17 cellular contexts compared by ENCODE assay signal in the genomic region with DNA sequence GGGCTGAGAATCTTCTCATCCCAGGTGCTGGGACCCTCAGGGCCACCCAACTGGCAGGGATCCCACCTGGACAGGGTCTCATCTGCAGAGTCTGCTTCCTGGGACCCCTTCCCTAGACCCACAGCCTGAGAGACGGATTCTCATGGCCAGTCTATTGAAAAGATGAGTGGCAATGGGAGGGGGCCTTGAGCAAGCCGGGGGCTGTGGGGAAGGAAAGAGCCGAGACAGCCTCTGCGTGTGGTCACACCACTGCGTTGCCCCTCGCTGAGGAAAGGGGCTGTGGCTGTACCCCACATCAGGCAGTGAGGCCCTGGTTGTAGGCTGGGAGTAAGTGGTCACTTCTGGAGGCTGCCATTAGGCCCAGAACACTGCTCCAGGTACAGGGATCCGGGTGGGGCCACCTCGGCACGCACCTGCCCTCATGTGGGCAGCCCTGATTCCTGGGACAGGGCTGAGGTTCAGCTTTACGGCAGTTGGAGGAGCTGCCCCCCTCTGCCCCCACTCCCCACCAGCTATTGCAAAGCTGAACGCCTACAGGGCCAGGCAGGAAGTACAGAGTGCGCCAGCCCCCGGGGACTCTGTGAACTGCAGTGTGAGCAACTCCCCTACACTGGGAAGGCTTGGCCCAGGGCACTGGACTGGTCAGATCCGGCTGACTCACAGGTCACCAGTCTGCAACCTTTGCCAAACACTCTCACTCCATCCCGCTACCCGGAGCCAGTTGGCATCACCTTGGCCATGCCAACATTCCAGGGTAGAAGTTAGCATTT.
DNase-seq lines count a peak whose midpoint lies in the region; FAIRE-seq and TF ChIP-seq lines count a peak whose summit lies in the region.
"Had no signal": no experiment of that assay in that cellular context is flagged by ENCODE, and none has a peak within 500 bp of the region (broad histone marks: within the 10 kb centered on the region; RNA-seq: fewer than 3 reads in every experiment).

No MANE protein-coding gene starts in this region.

- intact Hi-C loops in Caco-2 (cut with micrococcal nuclease; ENCODE audit: unreplicated experiment), result loop anchor here (1.0 kb wide), 1 partner anchor 48 kb away; no protein-coding TSS in a partner anchor
- intact Hi-C loops in posterior vena cava (cut with DNase I), result no loop called here
- intact Hi-C loops in esophagus squamous epithelium (cut with DNase I), result no loop called here

- no peak overlapping the region for H3K4me3 Mint-ChIP-seq in Caco-2 (ENCODE audit: unreplicated experiment)
- H3K4me3 Mint-ChIP-seq: activated CD8-positive, alpha-beta T cell treated with anti-CD3 and anti-CD28 coated beads, Interleukin-2, amount 10 ng/mL, durations not matched to agents 7 days and 5 days; activated naive CD8-positive, alpha-beta T cell had no signal

- H3K4me1 Mint-ChIP-seq in Caco-2 (ENCODE audit: low read depth, unreplicated experiment), result peaks cover 40% of the 10 kb centered on the region

- H3K27me3 ChIP-seq in Caco-2 (replicated peaks; ENCODE audit: control insufficient read depth, insufficient read depth, low read length), result no peaks in the 10 kb centered on the region
- peaks cover 12% of the 10 kb centered on the region; the same call in 1 of the 2 replicates for H3K27me3 ChIP-seq in OCI-LY1 (ENCODE audit: insufficient read depth, low read length)
- peaks cover 0 to 8% (median 0%) of the 10 kb centered on the region in 4 donors for H3K27me3 ChIP-seq in esophagus squamous epithelium
- H3K27me3 ChIP-seq: hepatocyte had no signal

- no peak overlapping the region for H3K4me2 ChIP-seq in OCI-LY1 (ENCODE audit: low read length)
- H3K4me2 ChIP-seq: hepatocyte had no signal

- POLR2A ChIA-PET in Caco-2 (lab: Charles Lee), result no interaction called here

- H3K27ac Mint-ChIP-seq in Caco-2 (ENCODE audit: unreplicated experiment), result peak overlapping the region; percentile 60
- H3K27ac Mint-ChIP-seq: activated CD8-positive, alpha-beta T cell treated with anti-CD3 and anti-CD28 coated beads, Interleukin-2, amount 10 ng/mL, durations not matched to agents 7 days and 5 days; activated naive CD8-positive, alpha-beta T cell had no signal

- peaks cover 7% of the 10 kb centered on the region for H3K36me3 Mint-ChIP-seq in Caco-2 (ENCODE audit: insufficient read depth, unreplicated experiment)
- H3K36me3 Mint-ChIP-seq: activated naive CD8-positive, alpha-beta T cell had no signal

- H3K9me3 ChIP-seq in Caco-2 (no peaks in the 10 kb centered on the region), OCI-LY1 (ENCODE audit: low read length) (no peaks in the 10 kb centered on the region), esophagus squamous epithelium (no peaks in the 10 kb centered on the region)

- 63 to 72% methylated on average over 7 to 10 of the region's 16 CpGs for WGBS in esophagus squamous epithelium, 2 donors

- H3K27ac ChIP-seq in OCI-LY1 (ENCODE audit: low read depth, low read length, poor library complexity, severe bottlenecking) (no peak overlapping the region), esophagus squamous epithelium (no peak overlapping the region)
- H3K27ac ChIP-seq: C4-2B, hepatocyte had no signal

- peaks cover 34% of the 10 kb centered on the region for H3K4me1 ChIP-seq in Caco-2
- H3K4me1 ChIP-seq in OCI-LY1 (ENCODE audit: insufficient read depth, low read length, severe bottlenecking), result no peaks in the 10 kb centered on the region
- peaks cover 15 to 45% (median 17%) of the 10 kb centered on the region in 3 donors for H3K4me1 ChIP-seq in esophagus squamous epithelium

- no peaks in the 10 kb centered on the region for H3K36me3 ChIP-seq in Caco-2 (ENCODE audit: control insufficient read depth, insufficient read depth, low read length)
- no peaks in the 10 kb centered on the region for H3K36me3 ChIP-seq in OCI-LY1 (ENCODE audit: insufficient read depth, low read length)
- H3K36me3 ChIP-seq in esophagus squamous epithelium, result no peaks in the 10 kb centered on the region

- H3K9me3 Mint-ChIP-seq in Caco-2 (ENCODE audit: unreplicated experiment), result no peaks in the 10 kb centered on the region

- H3F3A ChIP-seq in OCI-LY1 (ENCODE audit: insufficient read depth, low read length), result no peaks in the 10 kb centered on the region

- FAIRE-seq in D721Med (lab: Jason Lieb, UNC), result no peak

- CTCF ChIA-PET in Caco-2 (lab: Charles Lee), result interaction anchor here (0.6 kb wide), 1 partner anchor 757 kb away, joined by 3 read pairs; no protein-coding TSS in a partner anchor

- DNase-seq in Caco-2 (peak in 1 of 2 experiments; percentile 31), epithelial cell of proximal tubule (ENCODE audit: low read depth) (no peak), posterior vena cava (ENCODE audit: low spot score) (peak; percentile 91), NCI-H2196 treated with DMSO at 0.1 percent for 48 hours (lab: John Stamatoyannopoulos, UW; ENCODE audit: unreplicated experiment) (no peak), esophagus squamous epithelium (lab: John Stamatoyannopoulos, UW) (no peak), D721Med (ENCODE audit: insufficient read length, low spot score) (no peak)
- no peak for DNase-seq in activated CD4-positive, alpha-beta T cell treated with anti-CD3 and anti-CD28 coated beads, Interleukin-2, amount 50 U/mL, for 1 hour
- DNase-seq: activated CD8-positive, alpha-beta T cell treated with anti-CD3 and anti-CD28 coated beads, Interleukin-2, amount 10 ng/mL, durations not matched to agents 7 days and 5 days; effector memory CD4-positive, alpha-beta T cell; HCEC 1CT; Kasumi-1; midbrain; NCI-H2107 had no signal

- no TSS peak for BruUV-seq in Caco-2 (replicated peaks; lab: Mats Ljungman, UMichigan)

- no peaks in the 10 kb centered on the region for H3K27me3 Mint-ChIP-seq in Caco-2 (ENCODE audit: insufficient read depth, unreplicated experiment)

- no peak for TF ChIP-seq POLR2A in esophagus squamous epithelium (IDR thresholded peaks at IDR 0.05)

- H3K9ac ChIP-seq in OCI-LY1 (ENCODE audit: low read length), result no peak overlapping the region

- TF ChIP-seq CTCF in Caco-2 (IDR thresholded peaks at IDR 0.05; ENCODE audit: insufficient read depth in 1 of 2, low read depth in 1 of 2, low read length in 1 of 2, severe bottlenecking in 1 of 2, unreplicated experiment in 1 of 2) (no peak), OCI-LY1 (IDR thresholded peaks at IDR 0.05; ENCODE audit: low read length) (0 out of 2 replicates have a peak, but pooled peaks have one; percentile 8), epithelial cell of proximal tubule (conservative IDR thresholded peaks at IDR 0.05; ENCODE audit: low read depth, low read length) (peak; percentile 53), esophagus squamous epithelium (IDR thresholded peaks at IDR 0.05) (no peak), D721Med (IDR thresholded peaks at IDR 0.05; ENCODE audit: insufficient read depth, missing control alignments) (no peak)

- H3K79me2 ChIP-seq in OCI-LY1 (ENCODE audit: insufficient read depth, low read length), result no peaks in the 10 kb centered on the region
- H3K79me2 ChIP-seq: hepatocyte had no signal

- H4K20me1 ChIP-seq in OCI-LY1 (ENCODE audit: insufficient read depth, low read length), result no peaks in the 10 kb centered on the region

- H3K9me2 ChIP-seq in OCI-LY1 (ENCODE audit: low read depth, low read length), result no peaks in the 10 kb centered on the region

- H3K4me3 ChIP-seq in Caco-2 (ENCODE audit: low read depth, low read length) (no peak overlapping the region), OCI-LY1 (ENCODE audit: low read depth, low read length, poor library complexity, severe bottlenecking) (no peak overlapping the region), epithelial cell of proximal tubule (ENCODE audit: low read depth, low read length) (no peak overlapping the region), esophagus squamous epithelium (no peak overlapping the region)
- H3K4me3 ChIP-seq: hepatocyte had no signal

- no peak overlapping the region for H2AFZ ChIP-seq in OCI-LY1 (ENCODE audit: low read length)
- H2AFZ ChIP-seq: hepatocyte had no signal

Comparison
In these comparisons a context has a peak if more than half of its experiments do, and no peak if none do; other contexts are left out.
1. CTCF ChIP-seq: peak in OCI-LY1 (single experiment) and epithelial cell of proximal tubule (single experiment); none in Caco-2 (0 of 2), esophagus squamous epithelium (0 of 6) and D721Med (single experiment).